In the genomic region with DNA sequence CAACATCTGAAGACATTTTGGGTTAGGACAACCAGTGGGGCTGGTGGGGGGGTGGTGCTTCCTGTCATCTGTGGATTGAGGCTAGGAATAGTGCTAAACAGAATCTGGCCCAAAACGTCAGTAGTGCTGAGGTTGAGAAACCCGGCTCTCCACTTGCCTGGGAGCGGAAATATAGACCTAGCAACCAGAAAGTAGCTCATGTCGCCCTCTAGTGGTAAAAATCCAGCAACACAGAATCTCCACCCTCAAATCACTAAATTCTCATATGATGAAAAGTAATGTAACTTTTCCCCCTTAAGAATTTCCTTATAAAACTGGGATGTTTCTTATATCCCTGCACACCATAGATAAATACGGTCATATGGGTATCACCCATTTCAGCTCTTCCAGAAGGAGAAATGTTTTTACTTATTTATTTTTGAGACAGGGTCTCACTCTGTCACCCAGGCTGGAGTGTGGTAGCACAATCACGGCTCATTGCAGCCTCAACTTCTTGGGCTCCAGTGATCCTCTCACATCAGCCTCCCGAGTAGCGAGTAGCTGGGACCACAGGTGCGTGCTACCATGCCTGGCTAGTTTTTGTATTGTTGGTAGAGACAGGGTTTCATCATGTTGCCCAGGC, we compare ENCODE assay signal across 8 cellular contexts. TPM values are rescaled to one million over a fixed set of nuclear protein-coding genes. Genes with fewer than 3 reads are reported as not detected.
DNase-seq lines count a peak whose midpoint lies in the region; ATAC-seq, FAIRE-seq and TF ChIP-seq lines count a peak whose summit lies in the region.

No MANE protein-coding gene starts in this region.

- peak; percentile 78 for ATAC-seq in HG02870 (IDR thresholded peaks at IDR 0.05; ENCODE audit: unreplicated experiment)

- in situ Hi-C loops in astrocyte of the cerebellum (cut with HindIII; ENCODE audit: low sequenced_read_pairs) = no loop called here

- 38 to 44% (median 42%) methylated on average over 9 of the region's 9 CpGs for WGBS in small intestine, 3 donors

- FAIRE-seq in small intestine (lab: Jason Lieb, UNC) = no peak

- TF ChIP-seq CTCF in astrocyte of the cerebellum (IDR thresholded peaks at IDR 0.05; ENCODE audit: low read depth, low read length, missing control alignments) = peak; percentile 79

- no peak overlapping the region for H3K4me3 ChIP-seq in astrocyte of the cerebellum (ENCODE audit: low read depth, low read length)
- H3K4me3 ChIP-seq in small intestine (ENCODE audit: low read depth in 1 of 2, low read length in 2 of 2) = no peak overlapping the region

- peaks cover 18 to 37% of the 10 kb centered on the region in 2 donors for H3K36me3 ChIP-seq in small intestine (ENCODE audit: control insufficient read depth in 2 of 2, insufficient read depth in 2 of 2, low read length in 2 of 2)

- H3K27ac ChIP-seq in small intestine (ENCODE audit: low read depth in 1 of 2, low read length in 1 of 2) = peak overlapping the region in 1 of 2 donors; percentile 58

- no peaks in the 10 kb centered on the region for H3K27me3 ChIP-seq in small intestine (ENCODE audit: control insufficient read depth in 2 of 2, insufficient read depth in 2 of 2, low read length in 2 of 2)

- no peaks in the 10 kb centered on the region for H3K9me3 ChIP-seq in small intestine (ENCODE audit: control insufficient read depth, low read depth)

- peak; percentile 88 for DNase-seq in SIG-M5 treated with dmso at 0.1 percent for 504 hours (lab: John Stamatoyannopoulos, UW; ENCODE audit: unreplicated experiment)
- DNase-seq in SIG-M5 (lab: John Stamatoyannopoulos, UW) = no peak
- peak; percentile 14 for DNase-seq in NCI-H1436 treated with DMSO at 0.1 percent for 48 hours (lab: John Stamatoyannopoulos, UW)
- peak; percentile 21 to 80 (median 56) for DNase-seq in T-helper 2 cell
- peak; percentile 59 for DNase-seq in astrocyte of the cerebellum (ENCODE audit: low read depth)
- peak in 39 of 51 donors; percentile 1 to 76 (median 26) for DNase-seq in hypothalamus (lab: John Stamatoyannopoulos, UW)
- DNase-seq in small intestine = peak; percentile 80

- H3K4me1 ChIP-seq in small intestine (ENCODE audit: control insufficient read depth in 2 of 2, insufficient read depth in 1 of 2, low read depth in 1 of 2, low read length in 1 of 2) = no peaks in the 10 kb centered on the region

RNA-seq across cellular contexts. Expression of gene ZC3HAV1, which starts 34.4 kb away (rescaled TPM):
- polyA plus RNA-seq in small intestine = 10 to 100 TPM in 1 of 3 donors, 1 to 10 TPM in 2; 7.3 to 10.2 (median 9.4) TPM

RNA-seq across cellular contexts. Expression of gene ZC3HAV1L, which starts 39.3 kb away (rescaled TPM):
- polyA plus RNA-seq in small intestine = 1 to 10 TPM in 1 of 3 donors, not detected in 2; 1.7 TPM
